Comparison of ENCODE assay signal across 10 cellular contexts in the genomic region with DNA sequence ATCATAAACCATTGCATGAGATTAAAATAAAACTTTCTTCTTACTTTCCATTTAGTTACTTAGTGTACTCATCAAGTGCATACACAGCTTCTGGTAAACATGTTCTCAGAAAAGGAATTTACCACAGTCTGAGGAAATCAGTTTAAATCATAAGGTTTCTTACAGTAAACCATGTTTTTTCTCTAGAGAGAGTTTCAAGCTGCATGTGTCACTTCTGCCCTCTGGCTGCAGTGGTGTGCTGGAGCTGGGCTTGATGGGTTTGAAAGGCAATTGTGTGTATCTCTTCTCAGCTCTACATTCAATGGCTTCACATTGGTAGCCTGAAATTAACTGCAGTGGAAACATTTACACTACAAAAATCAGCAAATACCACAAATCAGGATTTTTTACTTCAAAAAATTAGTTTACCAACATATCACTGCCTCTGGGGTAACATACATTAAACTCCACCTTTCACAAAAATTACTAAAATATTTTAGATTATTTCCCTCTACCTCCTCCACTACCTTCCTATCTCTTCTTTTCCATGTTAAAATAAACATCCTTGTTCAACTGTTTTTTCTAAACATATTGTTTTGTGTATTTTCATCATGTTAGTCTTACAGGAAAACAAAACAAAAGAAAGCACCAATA.
A peak's percentile ranks its signal among the peaks of the same experiment; 100 is the strongest.
DNase-seq lines count a peak whose midpoint lies in the region; ATAC-seq, FAIRE-seq and TF ChIP-seq lines count a peak whose summit lies in the region.
"Had no signal": no experiment of that assay in that cellular context is flagged by ENCODE, and none has a peak within 500 bp of the region (broad histone marks: within the 10 kb centered on the region; RNA-seq: fewer than 3 reads in every experiment).

No MANE protein-coding gene starts in this region.

- in situ Hi-C loops in SK-MEL-5 (cut with HindIII; ENCODE audit: low pct_unique_long_range_greater_than_20kb, low sequenced_read_pairs): no loop called here

- TF ChIP-seq RAD21 in A549 (conservative IDR thresholded peaks at IDR 0.05 in 1 of 2, IDR thresholded peaks at IDR 0.05 in 1 of 2): peak; percentile 49 to 62; a peak in 4 of 5 replicates

- TF ChIP-seq EP300 in A549 (IDR thresholded peaks at IDR 0.05) (no peak), sigmoid colon (IDR thresholded peaks at IDR 0.05) (no peak), stomach (IDR thresholded peaks at IDR 0.05) (no peak)

- intact Hi-C loops in sigmoid colon (cut with DNase I) (no loop called here), stomach (cut with DNase I; ENCODE audit: low total_unique reads) (no loop called here)
- intact Hi-C loops in CD4-positive, alpha-beta T cell (cut with DNase I, micrococcal nuclease): no loop called here

- H3K27ac Mint-ChIP-seq in CD4-positive, alpha-beta T cell: no peak overlapping the region
- H3K27ac Mint-ChIP-seq: naive B cell had no signal

- H3K4me3 ChIP-seq in A549: no peak overlapping the region
- no peak overlapping the region for H3K4me3 ChIP-seq in sigmoid colon
- H3K4me3 ChIP-seq in stomach: no peak overlapping the region

- peak in 1 of 2 experiments; percentile 49 for DNase-seq in A549 (ENCODE audit: low read depth in 1 of 2, low spot score in 1 of 2)
- peak; percentile 2 for DNase-seq in GM20000 (ENCODE audit: low spot score)
- DNase-seq in SK-MEL-5 (ENCODE audit: low read depth, low spot score): peak; percentile 94
- peak; percentile 49 to 68 for DNase-seq in hippocampal formation (lab: John Stamatoyannopoulos, UW)
- DNase-seq in sigmoid colon: no peak
- DNase-seq in stomach: no peak
- DNase-seq in CD4-positive, alpha-beta T cell: no peak
- DNase-seq in NCI-H2196 treated with DMSO at 0.1 percent for 48 hours (lab: John Stamatoyannopoulos, UW; ENCODE audit: unreplicated experiment): no peak
- DNase-seq: naive B cell had no signal

- no peak for TF ChIP-seq POLR2A in A549 (IDR thresholded peaks at IDR 0.05; ENCODE audit: low read length)
- TF ChIP-seq POLR2A in sigmoid colon (IDR thresholded peaks at IDR 0.05): no peak
- TF ChIP-seq POLR2A in stomach (IDR thresholded peaks at IDR 0.05): no peak

- H3K4me2 ChIP-seq in A549: no peak overlapping the region

- H3K9me3 Mint-ChIP-seq in CD4-positive, alpha-beta T cell: peaks cover 2% of the 10 kb centered on the region

- H3K4me1 Mint-ChIP-seq in CD4-positive, alpha-beta T cell (ENCODE audit: low read depth): no peaks in the 10 kb centered on the region
- H3K4me1 Mint-ChIP-seq: naive B cell had no signal

- H3K4me3 Mint-ChIP-seq in CD4-positive, alpha-beta T cell: no peak overlapping the region
- H3K4me3 Mint-ChIP-seq: naive B cell had no signal

- no peak overlapping the region for H3K27ac ChIP-seq in A549
- no peak overlapping the region for H3K27ac ChIP-seq in sigmoid colon
- H3K27ac ChIP-seq in stomach: no peak overlapping the region
- H3K27ac ChIP-seq in CD4-positive, alpha-beta T cell (ENCODE audit: low read depth, low read length): no peak overlapping the region

- POLR2A ChIA-PET in A549 (lab: Yijun Ruan, JAX): no interaction called here
- POLR2A ChIA-PET in CD4-positive, alpha-beta T cell (lab: Charles Lee): interaction anchor here (0.6 kb wide), 1 partner anchor 7 kb away, joined by 3 read pairs; no protein-coding TSS in a partner anchor

- H3K36me3 ChIP-seq in sigmoid colon: no peaks in the 10 kb centered on the region
- H3K36me3 ChIP-seq in stomach: no peaks in the 10 kb centered on the region

- FAIRE-seq in A549 (lab: Jason Lieb, UNC): peak; percentile 74
- FAIRE-seq: TTC549 had no signal

- H3K4me1 ChIP-seq in A549 (no peaks in the 10 kb centered on the region), sigmoid colon (no peaks in the 10 kb centered on the region), stomach (no peaks in the 10 kb centered on the region)

- CTCF ChIA-PET in A549 (lab: Yijun Ruan, JAX): interaction anchor here (1.0 to 1.7 kb wide), 4 partner anchors 9 to 366 kb away, joined by 3 to 8 read pairs (median 3); no protein-coding TSS in a partner anchor
- CTCF ChIA-PET in CD4-positive, alpha-beta T cell (lab: Charles Lee): no interaction called here

- H3K27me3 ChIP-seq in sigmoid colon (no peaks in the 10 kb centered on the region), stomach (no peaks in the 10 kb centered on the region)
- no peaks in the 10 kb centered on the region for H3K27me3 ChIP-seq in CD4-positive, alpha-beta T cell (ENCODE audit: control insufficient read depth, insufficient read depth, low read length)

- TF ChIP-seq CTCF in A549 (IDR thresholded peaks at IDR 0.05): peak; percentile 43
- peak; percentile 50 for TF ChIP-seq CTCF in GM20000 (IDR thresholded peaks at IDR 0.05; ENCODE audit: extremely low read depth, missing control alignments)
- no peak for TF ChIP-seq CTCF in sigmoid colon (IDR thresholded peaks at IDR 0.05)
- no peak for TF ChIP-seq CTCF in stomach (IDR thresholded peaks at IDR 0.05)
- no peak for TF ChIP-seq CTCF in CD4-positive, alpha-beta T cell (IDR thresholded peaks at IDR 0.05)

- H3K36me3 Mint-ChIP-seq in CD4-positive, alpha-beta T cell (ENCODE audit: low read depth): no peaks in the 10 kb centered on the region
- H3K36me3 Mint-ChIP-seq: naive B cell had no signal

- peak; percentile 74 to 76; a peak in 3 of 6 replicates for ATAC-seq in A549
- ATAC-seq in CD4-positive, alpha-beta T cell (ENCODE audit: poor library complexity): no peak

- no peaks in the 10 kb centered on the region for H3K9me3 ChIP-seq in A549
- H3K9me3 ChIP-seq in sigmoid colon: no peaks in the 10 kb centered on the region
- no peaks in the 10 kb centered on the region for H3K9me3 ChIP-seq in stomach
- H3K9me3 ChIP-seq in CD4-positive, alpha-beta T cell (ENCODE audit: control insufficient read depth, low read length): no peaks in the 10 kb centered on the region

- no peaks in the 10 kb centered on the region for H3K27me3 Mint-ChIP-seq in CD4-positive, alpha-beta T cell
- H3K27me3 Mint-ChIP-seq: naive B cell had no signal

TF ChIP-seq in A549, 52 proteins besides CTCF, POLR2A, EP300 and RAD21:
- TF ChIP-seq SMC3 (IDR thresholded peaks at IDR 0.05) (peak; percentile 53; the same call in 2 of the 3 replicates), HDAC2 (IDR thresholded peaks at IDR 0.05) (no peak)

Comparison
In these comparisons a context has a peak if more than half of its experiments do, and no peak if none do; other contexts are left out.
1. DNase-seq: peak in GM20000 (single experiment), SK-MEL-5 (single experiment) and hippocampal formation (2 of 2); none in sigmoid colon (single experiment), stomach (single experiment), CD4-positive, alpha-beta T cell (0 of 10) and NCI-H2196 treated with DMSO at 0.1 percent for 48 hours (single experiment).
2. CTCF ChIP-seq: peak in A549 (single experiment) and GM20000 (single experiment); none in sigmoid colon (0 of 4), stomach (0 of 7) and CD4-positive, alpha-beta T cell (single experiment).